ENCODE assay signal across 1 cellular context in genomic region chr19:40797166-40797962, GRCh38.
TF ChIP-seq lines count a peak whose summit lies in the region.

No MANE protein-coding gene starts in this region.

TF ChIP-seq in K562, 482 proteins besides CTCF, POLR2A, EP300 and RAD21:
- TF ChIP-seq CBFB (CRISPR knock-in tag; IDR thresholded peaks at IDR 0.05): peak; percentile 42; the same call in 1 of the 2 replicates
- no peak for TF ChIP-seq FOXP4 (CRISPR knock-in tag; IDR thresholded peaks at IDR 0.05; ENCODE audit: borderline replicate concordance)
- no peak for TF ChIP-seq TRIM24 (IDR thresholded peaks at IDR 0.05)
- no peak for TF ChIP-seq ZNF586 (CRISPR knock-in tag; conservative IDR thresholded peaks at IDR 0.05)
- TF ChIP-seq RHOXF2B (CRISPR knock-in tag; conservative IDR thresholded peaks at IDR 0.05): no peak
- TF ChIP-seq BHLHE40 (IDR thresholded peaks at IDR 0.05; ENCODE audit: low read length): no peak
